Comparison of ENCODE assay signal across 10 cellular contexts in genomic region chr5:157870837-157871834, GRCh38. TPM values are rescaled to one million over a fixed set of nuclear protein-coding genes. Genes with fewer than 3 reads are reported as not detected.
DNase-seq lines count a peak whose midpoint lies in the region; ATAC-seq and TF ChIP-seq lines count a peak whose summit lies in the region.
"Had no signal": no experiment of that assay in that cellular context is flagged by ENCODE, and none has a peak within 500 bp of the region (broad histone marks: within the 10 kb centered on the region; RNA-seq: fewer than 3 reads in every experiment).

No MANE protein-coding gene starts in this region.

- peak; percentile 60 for ATAC-seq in activated CD4-positive, alpha-beta T cell treated with anti-CD3 and anti-CD28 coated beads for 36 hours
- ATAC-seq in sciatic nerve = peak; percentile 44
- no peak for ATAC-seq in HG03354 (IDR thresholded peaks at IDR 0.05; ENCODE audit: poor library complexity, severe bottlenecking, unreplicated experiment)
- ATAC-seq: left ventricle myocardium superior had no signal

- peaks cover 5% of the 10 kb centered on the region for H3K9me3 Mint-ChIP-seq in activated CD4-positive, alpha-beta T cell treated with anti-CD3 and anti-CD28 coated beads for 36 hours (ENCODE audit: low read depth)
- peaks cover 8% of the 10 kb centered on the region for H3K9me3 Mint-ChIP-seq in chondrocyte (ENCODE audit: low read depth)

- peaks cover 16% of the 10 kb centered on the region for H3K4me1 Mint-ChIP-seq in activated CD4-positive, alpha-beta T cell treated with anti-CD3 and anti-CD28 coated beads for 36 hours
- H3K4me1 Mint-ChIP-seq in chondrocyte (ENCODE audit: low read depth) = peaks cover 16% of the 10 kb centered on the region

- DNase-seq in activated CD4-positive, alpha-beta T cell treated with anti-CD3 and anti-CD28 coated beads for 36 hours = no peak
- no peak for DNase-seq in activated CD4-positive, alpha-beta T cell treated with anti-CD3 and anti-CD28 coated beads, Interleukin-2, amount 50 U/mL, for 4 hours
- peak; percentile 25 for DNase-seq in KBM-7
- DNase-seq in chondrocyte (ENCODE audit: low spot score) = no peak
- no peak for DNase-seq in sciatic nerve (ENCODE audit: low spot score)
- no peak for DNase-seq in SIG-M5 (lab: John Stamatoyannopoulos, UW)
- no peak for DNase-seq in T-helper 2 cell
- DNase-seq: left ventricle myocardium superior; stimulated activated CD4-positive, alpha-beta T cell treated with anti-CD3 and anti-CD28 coated beads, Interleukin-4, amount 100 ng/mL, for 1 hour had no signal

- TF ChIP-seq CTCF in chondrocyte (IDR thresholded peaks at IDR 0.05) = peak; percentile 55

- intact Hi-C loops in activated CD4-positive, alpha-beta T cell treated with anti-CD3 and anti-CD28 coated beads for 36 hours (cut with DNase I, micrococcal nuclease) = loop anchor here (1.0 to 5.0 kb wide), 3 partner anchors 10 to 1586 kb away; no protein-coding TSS in a partner anchor
- intact Hi-C loops in sciatic nerve (cut with DNase I) = no loop called here

- in situ Hi-C loops in KBM-7 (cut with MboI; ENCODE audit: low pct_unique_long_range_greater_than_20kb, low sequenced_read_pairs) = no loop called here

- CTCF ChIA-PET in activated CD4-positive, alpha-beta T cell treated with anti-CD3 and anti-CD28 coated beads for 36 hours (lab: Charles Lee) = interaction anchor here (1.0 to 1.8 kb wide), 2 partner anchors 11 to 22 kb away, joined by 3 to 5 read pairs; no protein-coding TSS in a partner anchor

- peaks cover 2% of the 10 kb centered on the region for H3K36me3 Mint-ChIP-seq in activated CD4-positive, alpha-beta T cell treated with anti-CD3 and anti-CD28 coated beads for 36 hours (ENCODE audit: low read depth)
- H3K36me3 Mint-ChIP-seq in chondrocyte (ENCODE audit: low read depth) = no peaks in the 10 kb centered on the region

- no peak overlapping the region for H3K4me3 Mint-ChIP-seq in activated CD4-positive, alpha-beta T cell treated with anti-CD3 and anti-CD28 coated beads for 36 hours
- H3K4me3 Mint-ChIP-seq in chondrocyte (ENCODE audit: unreplicated experiment) = peak overlapping the region; percentile 22

- POLR2A ChIA-PET in activated CD4-positive, alpha-beta T cell treated with anti-CD3 and anti-CD28 coated beads for 36 hours (lab: Charles Lee) = no interaction called here

- H3K27ac Mint-ChIP-seq in activated CD4-positive, alpha-beta T cell treated with anti-CD3 and anti-CD28 coated beads for 36 hours = peak overlapping the region; percentile 26
- H3K27ac Mint-ChIP-seq in chondrocyte (ENCODE audit: unreplicated experiment) = peak overlapping the region; percentile 95

- H3K27me3 Mint-ChIP-seq in activated CD4-positive, alpha-beta T cell treated with anti-CD3 and anti-CD28 coated beads for 36 hours = no peaks in the 10 kb centered on the region
- no peaks in the 10 kb centered on the region for H3K27me3 Mint-ChIP-seq in chondrocyte (ENCODE audit: low read depth)

RNA-seq across cellular contexts. Expression of gene CLINT1, which starts 12.2 kb away (rescaled TPM):
- total RNA-seq in activated CD4-positive, alpha-beta T cell treated with anti-CD3 and anti-CD28 coated beads for 36 hours = 10 to 100 TPM; 59.0 to 69.0 TPM
- total RNA-seq in chondrocyte (72.4 to 75.5 TPM (median 73.8 TPM) in 3 replicates), sciatic nerve (52.9 TPM)
